6 cellular contexts compared by ENCODE assay signal in the genomic region with DNA sequence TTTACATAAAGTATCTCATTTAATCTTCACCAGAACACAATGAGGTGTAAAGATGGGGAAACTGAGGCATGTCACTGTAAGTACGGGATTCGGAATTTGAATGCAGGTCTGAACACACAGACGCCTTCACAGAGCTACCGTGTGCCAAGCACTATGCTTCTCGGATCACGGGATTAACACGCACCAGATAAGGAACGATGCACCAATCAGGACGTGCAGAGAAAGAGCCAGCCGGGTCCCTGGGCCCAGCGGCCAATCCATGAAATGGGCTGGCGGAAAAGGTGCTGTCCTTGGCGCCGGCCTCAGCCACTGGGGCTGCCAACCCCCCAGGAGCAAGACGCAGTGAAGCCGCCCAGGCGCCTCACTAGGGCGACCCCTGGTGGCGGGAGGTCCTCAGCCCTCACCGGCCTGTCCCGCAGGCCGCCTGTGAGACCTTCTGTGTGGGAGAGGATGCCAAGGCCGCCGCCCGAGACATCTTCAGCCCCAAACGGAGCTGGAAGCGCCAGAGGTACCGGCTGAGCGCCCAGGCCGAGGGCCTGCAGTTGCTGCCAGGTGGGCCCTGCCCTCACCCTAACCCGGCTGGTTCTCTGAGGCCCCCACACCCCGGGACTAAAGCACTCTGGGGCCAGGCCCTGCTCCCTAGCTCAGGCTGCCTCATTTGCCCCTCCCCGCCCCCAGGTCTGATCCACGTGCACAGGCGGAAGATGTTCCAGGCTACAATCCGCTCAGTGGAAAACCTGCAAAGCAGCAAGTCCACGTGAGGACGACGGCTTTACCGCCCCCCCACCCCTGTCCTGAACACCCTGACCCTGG. TPM values are rescaled to one million over a fixed set of nuclear protein-coding genes. Genes with fewer than 3 reads are reported as not detected.
DNase-seq lines count a peak whose midpoint lies in the region; TF ChIP-seq lines count a peak whose summit lies in the region.

No MANE protein-coding gene starts in this region.

- H3K4me1 ChIP-seq in thymus (ENCODE audit: control insufficient read depth, insufficient read depth, low read length) = peaks cover 5% of the 10 kb centered on the region

- H3K27me3 ChIP-seq in thymus (ENCODE audit: control insufficient read depth, insufficient read depth) = peaks cover 12% of the 10 kb centered on the region

- H3K27ac ChIP-seq in thymus (ENCODE audit: low read depth) = no peak overlapping the region

- peak; percentile 76 for TF ChIP-seq CTCF in GM13977 (IDR thresholded peaks at IDR 0.05; ENCODE audit: extremely low read depth, insufficient read depth, missing control alignments)
- TF ChIP-seq CTCF in LNCaP clone FGC (IDR thresholded peaks at IDR 0.05; ENCODE audit: control insufficient read depth, extremely low read depth, insufficient read depth) = peak; percentile 25

- no peaks in the 10 kb centered on the region for H3K36me3 ChIP-seq in thymus (ENCODE audit: control insufficient read depth, insufficient read depth)

- H3K4me3 ChIP-seq in LNCaP clone FGC (ENCODE audit: low read depth, low read length) (no peak overlapping the region), thymus (ENCODE audit: low read length) (peak overlapping the region; percentile 32)

- in situ Hi-C loops in GM13977 (cut with MboI; ENCODE audit: low pct_unique_long_range_greater_than_20kb, low sequenced_read_pairs, unreplicated experiment) = no loop called here

- H3K9me3 ChIP-seq in thymus (ENCODE audit: control insufficient read depth) = no peaks in the 10 kb centered on the region

- DNase-seq in GM13977 (ENCODE audit: low spot score) (peak; percentile 95), LNCaP clone FGC (ENCODE audit: low read depth) (no peak), lung microvascular endothelial cell (ENCODE audit: low read depth in 2 of 2) (peak; percentile 75 to 76), DMS153 treated with DMSO at 0.1 percent for 48 hours (lab: John Stamatoyannopoulos, UW; ENCODE audit: unreplicated experiment) (no peak)
- DNase-seq in activated naive CD4-positive, alpha-beta T cell treated with Interleukin-2 at 50 U/mL for 16 hours = peak; percentile 85

- WGBS in thymus = 61% methylated on average over 40 of the region's 40 CpGs

RNA-seq across cellular contexts. Expression of a gene that starts 15.6 kb away (rescaled TPM):
- under 0.01 TPM in 1 of 2 replicates, not detected in the other for total RNA-seq in lung microvascular endothelial cell
- 8.0 TPM for polyA plus RNA-seq in thymus

RNA-seq across cellular contexts. Expression of a gene that starts 17.9 kb away (rescaled TPM):
- 25.0 and 30.5 TPM in 2 replicates for total RNA-seq in lung microvascular endothelial cell
- 3.0 TPM for polyA plus RNA-seq in thymus

RNA-seq across cellular contexts. Expression of a gene that starts 19.5 kb away (rescaled TPM):
- 10.2 and 10.3 TPM in 2 replicates for total RNA-seq in lung microvascular endothelial cell
- 33.8 TPM for polyA plus RNA-seq in thymus

RNA-seq across cellular contexts. Expression of a gene that starts 30.6 kb away (rescaled TPM):
- under 0.01 TPM in 1 of 2 replicates, not detected in the other for total RNA-seq in lung microvascular endothelial cell
- polyA plus RNA-seq in thymus = 1.5 TPM

RNA-seq across cellular contexts. Expression of a gene that starts 39.6 kb away (rescaled TPM):
- under 0.01 and 0.40 TPM in 2 replicates for total RNA-seq in lung microvascular endothelial cell
- polyA plus RNA-seq in thymus = 10.6 TPM

Comparison
In these comparisons a context has a peak if more than half of its experiments do, and no peak if none do; other contexts are left out.
1. DNase-seq: peak in GM13977 (single experiment), activated naive CD4-positive, alpha-beta T cell treated with Interleukin-2 at 50 U/mL for 16 hours (single experiment) and lung microvascular endothelial cell (2 of 2); none in LNCaP clone FGC (single experiment) and DMS153 treated with DMSO at 0.1 percent for 48 hours (single experiment).